ENCODE assay signal across 1 cellular context in genomic region chr11:63573881-63574855, GRCh38.
TF ChIP-seq lines count a peak whose summit lies in the region.

No MANE protein-coding gene starts in this region.

TF ChIP-seq in K562, 482 proteins besides CTCF, POLR2A, EP300 and RAD21 (continued from another document and continues in another):
- TF ChIP-seq ZNF318 (IDR thresholded peaks at IDR 0.05; ENCODE audit: borderline replicate concordance in 1 of 2, low read depth in 1 of 2), result peak in 1 of 2 experiments; percentile 88; a peak in 2 of 4 replicates
- peak; percentile 27; the same call in 1 of the 2 replicates for TF ChIP-seq PHF8 (IDR thresholded peaks at IDR 0.05; ENCODE audit: borderline replicate concordance, low read length)
- 0 out of 2 replicates have a peak, but pooled peaks have one; percentile 14 for TF ChIP-seq E2F3 (CRISPR knock-in tag; IDR thresholded peaks at IDR 0.05)
- no peak for TF ChIP-seq ZNF324 (CRISPR knock-in tag; IDR thresholded peaks at IDR 0.05)
- TF ChIP-seq, protein P1, sequence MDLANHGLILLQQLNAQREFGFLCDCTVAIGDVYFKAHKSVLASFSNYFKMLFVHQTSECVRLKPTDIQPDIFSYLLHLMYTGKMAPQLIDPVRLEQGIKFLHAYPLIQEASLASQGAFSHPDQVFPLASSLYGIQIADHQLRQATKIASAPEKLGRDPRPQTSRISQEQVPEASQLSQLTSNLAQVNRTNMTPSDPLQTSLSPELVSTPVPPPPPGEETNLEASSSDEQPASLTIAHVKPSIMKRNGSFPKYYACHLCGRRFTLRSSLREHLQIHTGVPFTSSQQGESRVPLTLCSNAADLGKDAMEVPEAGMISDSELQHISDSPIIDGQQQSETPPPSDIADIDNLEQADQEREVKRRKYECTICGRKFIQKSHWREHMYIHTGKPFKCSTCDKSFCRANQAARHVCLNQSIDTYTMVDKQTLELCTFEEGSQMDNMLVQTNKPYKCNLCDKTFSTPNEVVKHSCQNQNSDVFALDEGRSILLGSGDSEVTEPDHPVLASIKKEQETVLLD (IDR thresholded peaks at IDR 0.05), result no peak
- TF ChIP-seq DIDO1 (tag; IDR thresholded peaks at IDR 0.05; ENCODE audit: low read depth), result no peak
- TF ChIP-seq HDAC8 (tag; IDR thresholded peaks at IDR 0.05), result no peak
- TF ChIP-seq SETDB1 (IDR thresholded peaks at IDR 0.05; ENCODE audit: low read length), result no peak
- no peak for TF ChIP-seq CSDE1 (IDR thresholded peaks at IDR 0.05)
- TF ChIP-seq, protein P2, sequence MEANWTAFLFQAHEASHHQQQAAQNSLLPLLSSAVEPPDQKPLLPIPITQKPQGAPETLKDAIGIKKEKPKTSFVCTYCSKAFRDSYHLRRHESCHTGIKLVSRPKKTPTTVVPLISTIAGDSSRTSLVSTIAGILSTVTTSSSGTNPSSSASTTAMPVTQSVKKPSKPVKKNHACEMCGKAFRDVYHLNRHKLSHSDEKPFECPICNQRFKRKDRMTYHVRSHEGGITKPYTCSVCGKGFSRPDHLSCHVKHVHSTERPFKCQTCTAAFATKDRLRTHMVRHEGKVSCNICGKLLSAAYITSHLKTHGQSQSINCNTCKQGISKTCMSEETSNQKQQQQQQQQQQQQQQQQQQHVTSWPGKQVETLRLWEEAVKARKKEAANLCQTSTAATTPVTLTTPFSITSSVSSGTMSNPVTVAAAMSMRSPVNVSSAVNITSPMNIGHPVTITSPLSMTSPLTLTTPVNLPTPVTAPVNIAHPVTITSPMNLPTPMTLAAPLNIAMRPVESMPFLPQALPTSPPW (CRISPR knock-in tag; IDR thresholded peaks at IDR 0.05), result peak; percentile 30; the same call in 1 of the 2 replicates
- TF ChIP-seq RBM14 (IDR thresholded peaks at IDR 0.05; ENCODE audit: borderline replicate concordance, insufficient read depth, low read depth, low read length), result no peak
- no peak for TF ChIP-seq SMARCC2 (IDR thresholded peaks at IDR 0.05; ENCODE audit: low read depth)
- peak; percentile 64; the same call in 1 of the 2 replicates for TF ChIP-seq ZNF197 (CRISPR knock-in tag; IDR thresholded peaks at IDR 0.05; ENCODE audit: low read depth)
- TF ChIP-seq PTRF (tag; IDR thresholded peaks at IDR 0.05), result 0 out of 2 replicates have a peak, but pooled peaks have one; percentile 41
- TF ChIP-seq HNRNPLL (IDR thresholded peaks at IDR 0.05; ENCODE audit: low read depth, low read length, poor library complexity, severe bottlenecking), result no peak
- TF ChIP-seq HINFP (tag; conservative IDR thresholded peaks at IDR 0.05; ENCODE audit: low read depth), result no peak
- TF ChIP-seq, protein P3, sequence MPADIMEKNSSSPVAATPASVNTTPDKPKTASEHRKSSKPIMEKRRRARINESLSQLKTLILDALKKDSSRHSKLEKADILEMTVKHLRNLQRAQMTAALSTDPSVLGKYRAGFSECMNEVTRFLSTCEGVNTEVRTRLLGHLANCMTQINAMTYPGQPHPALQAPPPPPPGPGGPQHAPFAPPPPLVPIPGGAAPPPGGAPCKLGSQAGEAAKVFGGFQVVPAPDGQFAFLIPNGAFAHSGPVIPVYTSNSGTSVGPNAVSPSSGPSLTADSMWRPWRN (IDR thresholded peaks at IDR 0.05; ENCODE audit: low read depth), result no peak
- TF ChIP-seq CHD1 (IDR thresholded peaks at IDR 0.05; ENCODE audit: low read length), result no peak
- no peak for TF ChIP-seq ZNF408 (CRISPR knock-in tag; IDR thresholded peaks at IDR 0.05; ENCODE audit: low read depth)
- no peak; the same call in 1 of the 2 replicates for TF ChIP-seq CREB3 (tag; conservative IDR thresholded peaks at IDR 0.05; ENCODE audit: low read depth)
- no peak for TF ChIP-seq CCNT2 (IDR thresholded peaks at IDR 0.05; ENCODE audit: borderline replicate concordance, extremely low read depth, insufficient read length, low read depth, low read length)
- no peak for TF ChIP-seq ARID3B (CRISPR knock-in tag; IDR thresholded peaks at IDR 0.05; ENCODE audit: borderline replicate concordance)
- TF ChIP-seq OTX1 (CRISPR knock-in tag; IDR thresholded peaks at IDR 0.05), result peak; percentile 57; the same call in 1 of the 2 replicates
- no peak for TF ChIP-seq ZNF316 (IDR thresholded peaks at IDR 0.05)
- no peak for TF ChIP-seq TRIM24 (IDR thresholded peaks at IDR 0.05)
- peak; percentile 38; the same call in 1 of the 2 replicates for TF ChIP-seq SPI1 (IDR thresholded peaks at IDR 0.05; ENCODE audit: borderline replicate concordance, low read depth, low read length)
- TF ChIP-seq XRCC4 (IDR thresholded peaks at IDR 0.05; ENCODE audit: extremely low read depth, insufficient read depth, insufficient read length), result no peak
- TF ChIP-seq NBN (IDR thresholded peaks at IDR 0.05; ENCODE audit: low read depth), result peak; percentile 77; the same call in 1 of the 2 replicates
- TF ChIP-seq NFE2 (IDR thresholded peaks at IDR 0.05; ENCODE audit: low read depth), result no peak
- no peak for TF ChIP-seq IFI16 (CRISPR knock-in tag; IDR thresholded peaks at IDR 0.05)
- no peak for TF ChIP-seq E2F5 (CRISPR knock-in tag; IDR thresholded peaks at IDR 0.05)
- no peak for TF ChIP-seq DEAF1 (CRISPR knock-in tag; IDR thresholded peaks at IDR 0.05)
- TF ChIP-seq, protein P4, sequence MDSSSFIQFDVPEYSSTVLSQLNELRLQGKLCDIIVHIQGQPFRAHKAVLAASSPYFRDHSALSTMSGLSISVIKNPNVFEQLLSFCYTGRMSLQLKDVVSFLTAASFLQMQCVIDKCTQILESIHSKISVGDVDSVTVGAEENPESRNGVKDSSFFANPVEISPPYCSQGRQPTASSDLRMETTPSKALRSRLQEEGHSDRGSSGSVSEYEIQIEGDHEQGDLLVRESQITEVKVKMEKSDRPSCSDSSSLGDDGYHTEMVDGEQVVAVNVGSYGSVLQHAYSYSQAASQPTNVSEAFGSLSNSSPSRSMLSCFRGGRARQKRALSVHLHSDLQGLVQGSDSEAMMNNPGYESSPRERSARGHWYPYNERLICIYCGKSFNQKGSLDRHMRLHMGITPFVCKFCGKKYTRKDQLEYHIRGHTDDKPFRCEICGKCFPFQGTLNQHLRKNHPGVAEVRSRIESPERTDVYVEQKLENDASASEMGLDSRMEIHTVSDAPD (CRISPR knock-in tag; IDR thresholded peaks at IDR 0.05), result no peak
- TF ChIP-seq TAF1 (IDR thresholded peaks at IDR 0.05; ENCODE audit: control insufficient read depth, extremely low read depth, insufficient read depth, low read length, severe bottlenecking), result no peak
- no peak for TF ChIP-seq TGIF2 (CRISPR knock-in tag; IDR thresholded peaks at IDR 0.05)
- TF ChIP-seq ZFP91 (CRISPR knock-in tag; IDR thresholded peaks at IDR 0.05), result no peak
- no peak for TF ChIP-seq NFXL1 (CRISPR knock-in tag; IDR thresholded peaks at IDR 0.05)
- no peak for TF ChIP-seq ZNF41 (CRISPR knock-in tag; conservative IDR thresholded peaks at IDR 0.05)
